Comparison of ENCODE assay signal across 1 cellular context in the genomic region with DNA sequence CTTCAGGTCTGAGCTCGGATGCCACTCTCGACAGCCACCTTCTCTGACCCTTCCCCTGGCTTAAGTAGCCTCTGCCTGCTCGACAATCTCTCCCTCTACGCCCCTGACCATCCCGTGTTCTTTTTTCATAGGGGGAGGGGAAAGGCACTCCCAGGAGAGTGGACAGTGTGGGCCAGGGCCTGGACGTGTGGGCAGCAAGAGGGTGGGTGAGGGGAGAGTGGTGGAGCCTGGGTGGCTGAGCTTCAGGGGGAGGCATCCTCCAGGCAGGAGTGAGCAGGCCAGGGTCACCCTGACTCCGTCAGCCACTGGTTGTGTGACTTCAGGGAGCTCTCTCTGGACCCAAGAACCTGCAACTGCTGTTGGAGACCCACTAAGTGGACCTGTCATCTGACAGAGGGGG.
TF ChIP-seq lines count a peak whose summit lies in the region.

No MANE protein-coding gene starts in this region.

TF ChIP-seq in H1, 55 proteins besides CTCF, POLR2A, EP300 and RAD21 (continued from another document):
- TF ChIP-seq, protein P1, sequence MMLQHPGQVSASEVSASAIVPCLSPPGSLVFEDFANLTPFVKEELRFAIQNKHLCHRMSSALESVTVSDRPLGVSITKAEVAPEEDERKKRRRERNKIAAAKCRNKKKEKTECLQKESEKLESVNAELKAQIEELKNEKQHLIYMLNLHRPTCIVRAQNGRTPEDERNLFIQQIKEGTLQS (IDR thresholded peaks at IDR 0.05; ENCODE audit: insufficient read depth, low read depth, low read length) = no peak
- no peak for TF ChIP-seq BCL11A (IDR thresholded peaks at IDR 0.05; ENCODE audit: low read depth in 2 of 2, low read length in 2 of 2)
- no peak for TF ChIP-seq JUND (IDR thresholded peaks at IDR 0.05; ENCODE audit: low read length)
- no peak for TF ChIP-seq CHD1 (IDR thresholded peaks at IDR 0.05; ENCODE audit: low read depth, low read length)
- TF ChIP-seq, protein P2, sequence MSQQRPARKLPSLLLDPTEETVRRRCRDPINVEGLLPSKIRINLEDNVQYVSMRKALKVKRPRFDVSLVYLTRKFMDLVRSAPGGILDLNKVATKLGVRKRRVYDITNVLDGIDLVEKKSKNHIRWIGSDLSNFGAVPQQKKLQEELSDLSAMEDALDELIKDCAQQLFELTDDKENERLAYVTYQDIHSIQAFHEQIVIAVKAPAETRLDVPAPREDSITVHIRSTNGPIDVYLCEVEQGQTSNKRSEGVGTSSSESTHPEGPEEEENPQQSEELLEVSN (IDR thresholded peaks at IDR 0.05) = no peak
- no peak for TF ChIP-seq TEAD4 (IDR thresholded peaks at IDR 0.05; ENCODE audit: low read depth, low read length)
- no peak for TF ChIP-seq BACH1 (IDR thresholded peaks at IDR 0.05; ENCODE audit: low read length)
- TF ChIP-seq CEBPB (IDR thresholded peaks at IDR 0.05; ENCODE audit: low read depth, low read length) = no peak
- TF ChIP-seq TBP (IDR thresholded peaks at IDR 0.05; ENCODE audit: low read depth, low read length) = no peak
